7 cellular contexts compared by ENCODE assay signal in genomic region chr1:240763095-240763494, GRCh38.
DNase-seq lines count a peak whose midpoint lies in the region; ATAC-seq and TF ChIP-seq lines count a peak whose summit lies in the region.
"Not testable (repeated sequence)": the region's sequence is repeated elsewhere in the genome, so short reads cannot be mapped to it uniquely, and the experiment has no call there.

No MANE protein-coding gene starts in this region.

- peak overlapping the region in 2 of 3 experiments; percentile 69 to 82; a peak in 2 of 7 replicates for H3K27ac Mint-ChIP-seq in H9
- peak overlapping the region; percentile 26 for H3K27ac Mint-ChIP-seq in endodermal cell
- H3K27ac Mint-ChIP-seq in neural crest cell (ENCODE audit: unreplicated experiment) = peak overlapping the region; percentile 71

- H3K9me3 Mint-ChIP-seq in H9, endodermal cell, neural crest cell: not testable (repeated sequence)

- not testable (repeated sequence) for H3K14ac ChIP-seq in H9 (ENCODE audit: insufficient read depth, low read length); IMR-90 (replicated peaks; ENCODE audit: low read depth, low read length); neuronal stem cell (ENCODE audit: low read length)

- not testable (repeated sequence) for H3K9ac ChIP-seq in H9 (ENCODE audit: extremely low read depth, insufficient read length, low read length); IMR-90 (ENCODE audit: low read depth, low read length); endodermal cell (ENCODE audit: extremely low read depth, low read length, poor library complexity, severe bottlenecking); neuronal stem cell (ENCODE audit: low read depth, low read length, poor library complexity)

- no CpG with 5 or more reads among the region's 7 CpGs for WGBS in H9 (ENCODE audit: extremely low coverage, insufficient read length, low lambda C conversion rate)
- 100% methylated on average over 1 of the region's 7 CpGs; no CpG with 5 or more reads in 1 of the 2 experiments for WGBS in IMR-90 (ENCODE audit: extremely low coverage in 2 of 2, insufficient read length in 1 of 2), 2 experiments
- 93 to 94% methylated on average over 6 to 7 of the region's 7 CpGs for WGBS in endodermal cell (ENCODE audit: insufficient coverage in 1 of 2, insufficient read length in 1 of 2), 2 experiments
- no CpG with 5 or more reads among the region's 7 CpGs for WGBS in neuronal stem cell (ENCODE audit: extremely low coverage in 2 of 2, insufficient read length in 2 of 2, insufficient replicate concordance in 1 of 2), 2 donors
- WGBS in testis, 2 donors = 60 to 78% methylated on average over 3 to 7 of the region's 7 CpGs

- not testable (repeated sequence) for H3K27ac ChIP-seq in H9 (ENCODE audit: insufficient read length, low read depth, low read length); IMR-90 (ENCODE audit: insufficient read depth, low read length); endodermal cell (ENCODE audit: low read depth, low read length); neuronal stem cell (replicated peaks; ENCODE audit: low read length); testis

- not testable (repeated sequence) for H3K79me2 ChIP-seq in H9 (ENCODE audit: insufficient read depth, low read length)

- not testable (repeated sequence) for H3K4me3 ChIP-seq in IMR-90 (ENCODE audit: insufficient read depth, low read depth, low read length); endodermal cell (ENCODE audit: low read length); neuronal stem cell (ENCODE audit: low read length in 2 of 2)
- H3K4me3 ChIP-seq in testis = peak overlapping the region; percentile 32 to 48

- peaks cover 16 to 17% of the 10 kb centered on the region in 2 experiments for H3K4me1 Mint-ChIP-seq in H9
- not testable (repeated sequence) for H3K4me1 Mint-ChIP-seq in endodermal cell, neural crest cell

- H3K79me1 ChIP-seq in H9 (ENCODE audit: insufficient read depth, low read depth, low read length, poor library complexity, severe bottlenecking); IMR-90 (ENCODE audit: low read depth in 1 of 2, low read length in 2 of 2); neuronal stem cell (ENCODE audit: low read depth, low read length): not testable (repeated sequence)

- not testable (repeated sequence) for H2BK15ac ChIP-seq in H9 (ENCODE audit: low read depth, low read length); neuronal stem cell (ENCODE audit: low read length)
- H2BK15ac ChIP-seq in IMR-90 (ENCODE audit: low read depth, low read length) = 0 out of 3 replicates have a peak overlapping the region, but pooled peaks have one; percentile 38

- not testable (repeated sequence) for H3K27me3 ChIP-seq in H9 (ENCODE audit: insufficient read depth, low read length); IMR-90 (ENCODE audit: control insufficient read depth, insufficient read depth, low read length); endodermal cell (ENCODE audit: control insufficient read depth, insufficient read depth, low read length, poor library complexity, severe bottlenecking); neuronal stem cell (ENCODE audit: control insufficient read depth in 3 of 3, insufficient read depth in 3 of 3, low read depth in 1 of 3, low read length in 3 of 3); testis

- ATAC-seq in IMR-90 (ENCODE audit: low read depth) = not testable (repeated sequence)

- H3K23me2 ChIP-seq in H9 (ENCODE audit: insufficient read length, low read depth, low read length, poor library complexity, severe bottlenecking) = not testable (repeated sequence)

- not testable (repeated sequence) for H3K4ac ChIP-seq in H9 (ENCODE audit: low read depth, low read length); IMR-90 (ENCODE audit: low read depth, low read length); neuronal stem cell (ENCODE audit: low read length)

- H4K91ac ChIP-seq in H9 (ENCODE audit: insufficient read length, low read depth, low read length); IMR-90 (ENCODE audit: insufficient read depth, low read depth, low read length); neuronal stem cell (ENCODE audit: low read depth, low read length, poor library complexity): not testable (repeated sequence)

- not testable (repeated sequence) for H4K20me1 ChIP-seq in H9 (ENCODE audit: control insufficient read depth, insufficient read depth, insufficient read length); IMR-90 (ENCODE audit: insufficient read depth, low read length)

- TF ChIP-seq CTCF in H9 (conservative IDR thresholded peaks at IDR 0.05); IMR-90 (conservative IDR thresholded peaks at IDR 0.05; ENCODE audit: low read depth, low read length); endodermal cell (conservative IDR thresholded peaks at IDR 0.05); neural crest cell (conservative IDR thresholded peaks at IDR 0.05); testis (IDR thresholded peaks at IDR 0.05): not testable (repeated sequence)

- H3K4me3 Mint-ChIP-seq in H9, endodermal cell, neural crest cell: not testable (repeated sequence)

- intact Hi-C loops in IMR-90 (cut with micrococcal nuclease); testis (cut with DNase I; ENCODE audit: low total_unique reads): not testable (repeated sequence)

- H2BK20ac ChIP-seq in H9 (ENCODE audit: low read depth, low read length, poor library complexity, severe bottlenecking); IMR-90 (ENCODE audit: low read depth, low read length): not testable (repeated sequence)

- H3K18ac ChIP-seq in H9 (ENCODE audit: insufficient read length, low read depth, low read length); IMR-90 (ENCODE audit: low read depth, low read length); neuronal stem cell (ENCODE audit: low read length): not testable (repeated sequence)

- H4K8ac ChIP-seq in H9 (replicated peaks; ENCODE audit: insufficient read length, low read depth, low read length); IMR-90 (ENCODE audit: low read depth in 2 of 2, low read length in 2 of 2); neuronal stem cell (ENCODE audit: low read depth, low read length): not testable (repeated sequence)

- not testable (repeated sequence) for H3K36me3 ChIP-seq in IMR-90 (ENCODE audit: control insufficient read depth, insufficient read depth, low read length); endodermal cell (ENCODE audit: control insufficient read depth, insufficient read depth, low read length); neuronal stem cell (replicated peaks in 1 of 2; ENCODE audit: control insufficient read depth in 2 of 2, insufficient read depth in 2 of 2, low read length in 2 of 2); testis (ENCODE audit: low read depth, missing control alignments)

- CTCF ChIA-PET in IMR-90 (lab: Yijun Ruan, JAX) = not testable (repeated sequence)

- H4K5ac ChIP-seq in H9 (ENCODE audit: insufficient read length, low read depth, low read length); IMR-90 (ENCODE audit: low read depth, low read length): not testable (repeated sequence)

- not testable (repeated sequence) for BruUV-seq in IMR-90 (replicated peaks; lab: Mats Ljungman, UMichigan)

- H3K56ac ChIP-seq in H9 (ENCODE audit: insufficient read length, low read depth, low read length); IMR-90 (ENCODE audit: extremely low read depth, insufficient read depth, low read length): not testable (repeated sequence)

- not testable (repeated sequence) for H3K4me2 ChIP-seq in H9 (ENCODE audit: insufficient read depth, insufficient read length, low read length); IMR-90 (ENCODE audit: low read depth, low read length); neuronal stem cell (ENCODE audit: insufficient read depth, low read length, poor library complexity, severe bottlenecking)

- not testable (repeated sequence) for H2AK5ac ChIP-seq in H9 (ENCODE audit: insufficient read length, low read length); neuronal stem cell (ENCODE audit: low read depth, low read length)
- H2AK5ac ChIP-seq in IMR-90 (ENCODE audit: low read depth, low read length) = peak overlapping the region; percentile 40; the same call in 1 of the 2 replicates

- POLR2A ChIA-PET in IMR-90 (lab: Charles Lee; ENCODE audit: unreplicated experiment) = not testable (repeated sequence)

- H3K4me1 ChIP-seq in H9 (ENCODE audit: insufficient read depth, low read length); endodermal cell (ENCODE audit: control insufficient read depth, insufficient read depth, low read length); neuronal stem cell (ENCODE audit: control insufficient read depth in 2 of 2, insufficient read depth in 1 of 2, low read depth in 1 of 2, low read length in 2 of 2); testis: not testable (repeated sequence)
- H3K4me1 ChIP-seq in IMR-90 (ENCODE audit: control insufficient read depth, insufficient read depth, low read length) = peaks cover 15% of the 10 kb centered on the region

- H3T11ph ChIP-seq in H9 (ENCODE audit: low read length) = not testable (repeated sequence)

- H2BK12ac ChIP-seq in H9 (ENCODE audit: insufficient read length, low read depth, low read length); neuronal stem cell (ENCODE audit: low read length): not testable (repeated sequence)

- H2BK120ac ChIP-seq in H9 (ENCODE audit: low read depth, low read length, poor library complexity, severe bottlenecking); neuronal stem cell (ENCODE audit: low read depth, low read length): not testable (repeated sequence)
- H2BK120ac ChIP-seq in IMR-90 (ENCODE audit: low read depth, low read length) = peak overlapping the region; percentile 60

- H2BK5ac ChIP-seq in H9 (ENCODE audit: insufficient read length, low read length); IMR-90 (ENCODE audit: low read depth, low read length, poor library complexity, severe bottlenecking); neuronal stem cell (ENCODE audit: low read length): not testable (repeated sequence)

- H3K9me1 ChIP-seq in IMR-90 (ENCODE audit: insufficient read depth, low read length) = not testable (repeated sequence)

- not testable (repeated sequence) for H3K27me3 Mint-ChIP-seq in H9 (ENCODE audit: low read depth); endodermal cell (ENCODE audit: insufficient read depth); neural crest cell (ENCODE audit: low read depth)

- TF ChIP-seq RAD21 in IMR-90 (IDR thresholded peaks at IDR 0.05; ENCODE audit: low read length) = not testable (repeated sequence)

- dilution Hi-C loops in IMR-90 (cut with HindIII; ENCODE audit: low sequenced_read_pairs, unreplicated experiment) = not testable (repeated sequence)

- in situ Hi-C loops in IMR-90 (cut with MboI; ENCODE audit: low sequenced_read_pairs) = not testable (repeated sequence)

- H2AK9ac ChIP-seq in IMR-90 (replicated peaks; ENCODE audit: low read depth, low read length, poor library complexity) = not testable (repeated sequence)

- not testable (repeated sequence) for H2AFZ ChIP-seq in H9 (ENCODE audit: low read length); IMR-90 (replicated peaks; ENCODE audit: low read length, poor library complexity)
- H2AFZ ChIP-seq in neuronal stem cell (ENCODE audit: low read length) = peak overlapping the region; percentile 34

- H3K9me3 ChIP-seq in H9 (ENCODE audit: control insufficient read depth, low read depth, low read length); IMR-90 (ENCODE audit: control insufficient read depth, insufficient read depth, low read length); endodermal cell (ENCODE audit: control insufficient read depth, low read length); neuronal stem cell (replicated peaks in 1 of 2; ENCODE audit: control insufficient read depth in 2 of 2, insufficient read depth in 1 of 2, low read depth in 1 of 2, low read length in 2 of 2); testis: not testable (repeated sequence)

- H3K23ac ChIP-seq in H9 (ENCODE audit: insufficient read length, low read depth, low read length); IMR-90 (ENCODE audit: low read depth, low read length); neuronal stem cell (ENCODE audit: low read depth, low read length, poor library complexity): not testable (repeated sequence)

- not testable (repeated sequence) for TF ChIP-seq POLR2A in IMR-90 (IDR thresholded peaks at IDR 0.05; ENCODE audit: low read depth, low read length); testis (IDR thresholded peaks at IDR 0.05)

- H3K36me3 Mint-ChIP-seq in H9 (ENCODE audit: insufficient read depth in 1 of 3, low read depth in 3 of 3); endodermal cell (ENCODE audit: low read depth); neural crest cell (ENCODE audit: low read depth): not testable (repeated sequence)

- peak; percentile 1 for DNase-seq in ELF-1 (ENCODE audit: low read depth, low spot score)
- not testable (repeated sequence) for DNase-seq in H9; IMR-90; endodermal cell; neural crest cell (ENCODE audit: low read depth, low spot score); neuronal stem cell (ENCODE audit: low spot score)
- DNase-seq in testis = peak; percentile 69
